Comparison of ENCODE assay signal across 1 cellular context in genomic region chr1:240495652-240496051, GRCh38.
TF ChIP-seq lines count a peak whose summit lies in the region.

No MANE protein-coding gene starts in this region.

TF ChIP-seq in IMR-90, 13 proteins besides CTCF, POLR2A, EP300 and RAD21 (continued from another document):
- TF ChIP-seq ELK1 (IDR thresholded peaks at IDR 0.05; ENCODE audit: borderline replicate concordance, low read depth, low read length) = no peak
